1 cellular context compared by ENCODE assay signal in genomic region chr9:114367823-114368609, GRCh38.
TF ChIP-seq lines count a peak whose summit lies in the region.

No MANE protein-coding gene starts in this region.

TF ChIP-seq in WTC11, 78 proteins besides CTCF, POLR2A, EP300 and RAD21 (continued from another document):
- TF ChIP-seq USF2 (CRISPR knock-in tag; IDR thresholded peaks at IDR 0.05): 0 out of 2 replicates have a peak, but pooled peaks have one; percentile 10
